10 cellular contexts compared by ENCODE assay signal in the genomic region with DNA sequence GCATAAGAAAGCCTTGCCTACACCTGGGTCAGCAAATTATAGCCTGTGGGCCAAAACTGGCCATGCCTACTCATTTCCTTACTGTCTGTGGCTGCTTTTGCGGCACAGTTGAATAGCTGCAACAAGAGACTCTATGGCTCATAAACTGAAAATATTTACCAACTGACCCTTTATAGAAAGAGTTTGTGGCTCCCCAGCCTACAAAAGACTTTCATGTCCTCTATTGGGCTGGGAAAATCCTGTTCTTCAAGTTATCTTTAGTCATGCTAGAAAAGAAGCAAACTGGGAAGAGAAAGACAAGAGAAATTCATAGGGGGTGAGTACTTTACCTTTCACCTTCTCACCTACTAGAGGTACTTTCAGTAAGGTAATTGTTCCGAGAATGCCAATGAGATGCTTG.
DNase-seq lines count a peak whose midpoint lies in the region; ATAC-seq and TF ChIP-seq lines count a peak whose summit lies in the region.
"Had no signal": no experiment of that assay in that cellular context is flagged by ENCODE, and none has a peak within 500 bp of the region (broad histone marks: within the 10 kb centered on the region; RNA-seq: fewer than 3 reads in every experiment).

No MANE protein-coding gene starts in this region.

- 95 to 96% methylated on average over 2 of the region's 2 CpGs for WGBS in testis, 2 donors
- 90 to 93% methylated on average over 2 of the region's 2 CpGs for WGBS in tibial nerve, 2 donors

- H3K27me3 ChIP-seq in ACC112 (ENCODE audit: insufficient read depth, low read length) = no peaks in the 10 kb centered on the region
- H3K27me3 ChIP-seq in testis = no peaks in the 10 kb centered on the region
- no peaks in the 10 kb centered on the region for H3K27me3 ChIP-seq in tibial nerve
- no peaks in the 10 kb centered on the region for H3K27me3 ChIP-seq in left lung
- H3K27me3 ChIP-seq: BLaER1 treated with 17β-estradiol and CSF1 and Interleukin-3, amounts not matched to agents 10 nM and 100 nM had no signal

- no peak for TF ChIP-seq POLR2A in testis (IDR thresholded peaks at IDR 0.05)
- TF ChIP-seq POLR2A in tibial nerve (IDR thresholded peaks at IDR 0.05) = no peak

- no peaks in the 10 kb centered on the region for H3K9me3 Mint-ChIP-seq in activated naive CD8-positive, alpha-beta T cell treated with anti-CD3 and anti-CD28 coated beads, Interleukin-2, amount 10 ng/mL, durations not matched to agents 7 days and 5 days

- no peak for DNase-seq in activated naive CD8-positive, alpha-beta T cell treated with anti-CD3 and anti-CD28 coated beads, Interleukin-2, amount 10 ng/mL, durations not matched to agents 7 days and 5 days
- DNase-seq in testis (no peak), tibial nerve (ENCODE audit: low spot score in 2 of 2) (no peak), NCI-H748 (lab: John Stamatoyannopoulos, UW; ENCODE audit: unreplicated experiment) (no peak), left lung (no peak)
- DNase-seq: hippocampal formation had no signal

- no peaks in the 10 kb centered on the region for H3K27me3 Mint-ChIP-seq in activated naive CD8-positive, alpha-beta T cell treated with anti-CD3 and anti-CD28 coated beads, Interleukin-2, amount 10 ng/mL, durations not matched to agents 7 days and 5 days

- POLR2A ChIA-PET in activated naive CD8-positive, alpha-beta T cell treated with anti-CD3 and anti-CD28 coated beads, Interleukin-2, amount 10 ng/mL, durations not matched to agents 7 days and 5 days (lab: Charles Lee) = no interaction called here

- H2AFZ ChIP-seq in ACC112 (ENCODE audit: low read length, unreplicated experiment) = no peak overlapping the region

- H3K9me3 ChIP-seq in testis = no peaks in the 10 kb centered on the region
- no peaks in the 10 kb centered on the region for H3K9me3 ChIP-seq in tibial nerve
- H3K9me3 ChIP-seq in left lung = no peaks in the 10 kb centered on the region
- H3K9me3 ChIP-seq: BLaER1 treated with 17β-estradiol and CSF1 and Interleukin-3, amounts not matched to agents 10 nM and 100 nM had no signal

- ATAC-seq in GM19351 (IDR thresholded peaks at IDR 0.05; ENCODE audit: unreplicated experiment) (peak; percentile 89), HG03097 (IDR thresholded peaks at IDR 0.05; ENCODE audit: low FRiP score, unreplicated experiment) (peak; percentile 77), left lung (no peak)
- ATAC-seq in activated naive CD8-positive, alpha-beta T cell treated with anti-CD3 and anti-CD28 coated beads, Interleukin-2, amount 10 ng/mL, durations not matched to agents 7 days and 5 days (ENCODE audit: low read depth) = no peak

- H3K27ac Mint-ChIP-seq in activated naive CD8-positive, alpha-beta T cell treated with anti-CD3 and anti-CD28 coated beads, Interleukin-2, amount 10 ng/mL, durations not matched to agents 7 days and 5 days = peak overlapping the region; percentile 72

- intact Hi-C loops in testis (cut with DNase I; ENCODE audit: low total_unique reads) (no loop called here), left lung (cut with DNase I) (no loop called here)

- H3K4me3 Mint-ChIP-seq in activated naive CD8-positive, alpha-beta T cell treated with anti-CD3 and anti-CD28 coated beads, Interleukin-2, amount 10 ng/mL, durations not matched to agents 7 days and 5 days = no peak overlapping the region

- H3K27ac ChIP-seq in ACC112 (ENCODE audit: low read depth, low read length) = peak overlapping the region; percentile 52
- H3K27ac ChIP-seq in testis = no peak overlapping the region
- H3K27ac ChIP-seq in tibial nerve = peak overlapping the region in 1 of 4 donors; percentile 43
- no peak overlapping the region for H3K27ac ChIP-seq in left lung
- H3K27ac ChIP-seq: BLaER1 treated with 17β-estradiol and CSF1 and Interleukin-3, amounts not matched to agents 10 nM and 100 nM had no signal

- H3K36me3 Mint-ChIP-seq in activated naive CD8-positive, alpha-beta T cell treated with anti-CD3 and anti-CD28 coated beads, Interleukin-2, amount 10 ng/mL, durations not matched to agents 7 days and 5 days = peaks cover 34% of the 10 kb centered on the region

- H3K79me2 ChIP-seq in ACC112 (ENCODE audit: control insufficient read depth, insufficient read depth, low read length, unreplicated experiment) = no peaks in the 10 kb centered on the region

- H3K36me3 ChIP-seq in ACC112 (ENCODE audit: insufficient read depth, low read length) (peaks cover 6% of the 10 kb centered on the region; the same call in 1 of the 2 replicates), testis (ENCODE audit: low read depth, missing control alignments) (no peaks in the 10 kb centered on the region), tibial nerve (peaks cover 0 to 39% (median 0%) of the 10 kb centered on the region in 3 donors), left lung (peaks cover 0 to 31% of the 10 kb centered on the region in 2 donors)

- no peak for TF ChIP-seq EP300 in tibial nerve (IDR thresholded peaks at IDR 0.05)

- H3K4me1 Mint-ChIP-seq in activated naive CD8-positive, alpha-beta T cell treated with anti-CD3 and anti-CD28 coated beads, Interleukin-2, amount 10 ng/mL, durations not matched to agents 7 days and 5 days = peaks cover 36% of the 10 kb centered on the region

- no peak overlapping the region for H3K4me3 ChIP-seq in ACC112 (ENCODE audit: low read depth, low read length)
- no peak overlapping the region for H3K4me3 ChIP-seq in testis
- H3K4me3 ChIP-seq in tibial nerve = no peak overlapping the region
- H3K4me3 ChIP-seq in left lung = no peak overlapping the region
- H3K4me3 ChIP-seq: BLaER1 treated with 17β-estradiol and CSF1 and Interleukin-3, amounts not matched to agents 10 nM and 100 nM had no signal

- TF ChIP-seq CTCF in testis (IDR thresholded peaks at IDR 0.05) (no peak), tibial nerve (IDR thresholded peaks at IDR 0.05) (no peak), left lung (IDR thresholded peaks at IDR 0.05) (no peak)

- H3K4me1 ChIP-seq in ACC112 (ENCODE audit: control insufficient read depth, insufficient read depth, low read length, unreplicated experiment) (peaks cover 26% of the 10 kb centered on the region), testis (no peaks in the 10 kb centered on the region), tibial nerve (peaks cover 0 to 14% (median 0%) of the 10 kb centered on the region in 4 donors), left lung (no peaks in the 10 kb centered on the region)

Comparison
In these comparisons a context has a peak if more than half of its experiments do, and no peak if none do; other contexts are left out.
1. ATAC-seq: peak in GM19351 (single experiment) and HG03097 (single experiment); none in activated naive CD8-positive, alpha-beta T cell treated with anti-CD3 and anti-CD28 coated beads, Interleukin-2, amount 10 ng/mL, durations not matched to agents 7 days and 5 days (single experiment) and left lung (single experiment).